In the genomic region with DNA sequence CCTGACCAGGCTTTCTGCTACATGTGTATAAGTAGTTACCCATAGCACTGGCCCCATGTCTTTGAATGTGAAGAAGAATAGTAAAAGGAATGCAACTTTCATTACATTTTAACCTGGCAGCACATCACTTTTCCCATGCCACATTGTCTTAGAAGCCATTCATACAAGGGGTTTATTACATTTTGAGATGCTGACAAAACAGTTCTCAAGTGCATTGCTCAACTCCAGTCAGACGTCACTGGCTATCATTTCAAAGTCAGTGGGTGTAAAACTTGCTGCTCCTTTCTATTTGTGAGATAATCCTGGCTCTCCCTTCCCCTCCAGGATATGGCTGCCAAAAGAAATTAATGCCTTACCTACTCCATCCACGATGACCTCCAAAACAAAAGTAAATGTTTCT, we compare ENCODE assay signal across 17 cellular contexts.
DNase-seq lines count a peak whose midpoint lies in the region; ATAC-seq and TF ChIP-seq lines count a peak whose summit lies in the region.
"Had no signal": no experiment of that assay in that cellular context is flagged by ENCODE, and none has a peak within 500 bp of the region (broad histone marks: within the 10 kb centered on the region; RNA-seq: fewer than 3 reads in every experiment).

No MANE protein-coding gene starts in this region.

- peak; percentile 81 for ATAC-seq in left ventricle myocardium superior
- ATAC-seq in activated naive CD8-positive, alpha-beta T cell treated with anti-CD3 and anti-CD28 coated beads, Interleukin-2, amount 50 U/mL, for 24 hours: no peak
- ATAC-seq: GM23338 had no signal

- H3K36me3 ChIP-seq in sigmoid colon: no peaks in the 10 kb centered on the region
- no peaks in the 10 kb centered on the region for H3K36me3 ChIP-seq in effector memory CD4-positive, alpha-beta T cell (ENCODE audit: control insufficient read depth, insufficient read depth, low read length)
- H3K36me3 ChIP-seq: adrenal gland had no signal

- intact Hi-C loops in dendritic cell treated with granulocyte-macrophage colony-stimulating factor and Interleukin-4, amounts not matched to agents 40 ng/mL and 50 ng/mL, for 4 days (cut with micrococcal nuclease): no loop called here
- intact Hi-C loops in left ventricle myocardium superior (cut with micrococcal nuclease): no loop called here
- intact Hi-C loops in sigmoid colon (cut with DNase I): no loop called here

- no peaks in the 10 kb centered on the region for H3K27me3 Mint-ChIP-seq in dendritic cell treated with granulocyte-macrophage colony-stimulating factor and Interleukin-4, amounts not matched to agents 40 ng/mL and 50 ng/mL, for 4 days
- no peaks in the 10 kb centered on the region for H3K27me3 Mint-ChIP-seq in activated naive CD8-positive, alpha-beta T cell treated with anti-CD3 and anti-CD28 coated beads, Interleukin-2, amount 50 U/mL, for 24 hours

- peak overlapping the region; percentile 54 for H3K27ac Mint-ChIP-seq in dendritic cell treated with granulocyte-macrophage colony-stimulating factor and Interleukin-4, amounts not matched to agents 40 ng/mL and 50 ng/mL, for 4 days
- no peak overlapping the region for H3K27ac Mint-ChIP-seq in activated naive CD8-positive, alpha-beta T cell treated with anti-CD3 and anti-CD28 coated beads, Interleukin-2, amount 50 U/mL, for 24 hours
- H3K27ac Mint-ChIP-seq: activated T-helper 2 cell treated with anti-CD3 and anti-CD28 coated beads, Interferon-gamma antibody, Interleukin-2, Interleukin-4, amounts not matched to agents 10 μg/mL and 5 μg/mL and 100 μg/mL, durations not matched to agents 14 hours and 24 hours and 36 hours; GM23338 had no signal

- peaks cover 56% of the 10 kb centered on the region for H3K4me1 Mint-ChIP-seq in dendritic cell treated with granulocyte-macrophage colony-stimulating factor and Interleukin-4, amounts not matched to agents 40 ng/mL and 50 ng/mL, for 4 days (ENCODE audit: low read depth)
- H3K4me1 Mint-ChIP-seq in activated naive CD8-positive, alpha-beta T cell treated with anti-CD3 and anti-CD28 coated beads, Interleukin-2, amount 50 U/mL, for 24 hours: no peaks in the 10 kb centered on the region

- H3K9me3 Mint-ChIP-seq in dendritic cell treated with granulocyte-macrophage colony-stimulating factor and Interleukin-4, amounts not matched to agents 40 ng/mL and 50 ng/mL, for 4 days: no peaks in the 10 kb centered on the region
- H3K9me3 Mint-ChIP-seq in activated naive CD8-positive, alpha-beta T cell treated with anti-CD3 and anti-CD28 coated beads, Interleukin-2, amount 50 U/mL, for 24 hours: no peaks in the 10 kb centered on the region
- H3K9me3 Mint-ChIP-seq: activated T-helper 2 cell treated with anti-CD3 and anti-CD28 coated beads, Interferon-gamma antibody, Interleukin-2, Interleukin-4, amounts not matched to agents 10 μg/mL and 5 μg/mL and 100 μg/mL, durations not matched to agents 14 hours and 24 hours and 36 hours; GM23338 had no signal

- peak; percentile 26 for DNase-seq in CD1c-positive myeloid dendritic cell (ENCODE audit: extremely low spot score)
- DNase-seq in left ventricle myocardium superior: no peak
- peak; percentile 64 for DNase-seq in sigmoid colon
- no peak for DNase-seq in cerebellar cortex (ENCODE audit: low spot score)
- DNase-seq in activated naive CD8-positive, alpha-beta T cell treated with anti-CD3 and anti-CD28 coated beads, Interleukin-2, amount 50 U/mL, for 24 hours: no peak
- DNase-seq in effector memory CD4-positive, alpha-beta T cell: no peak
- DNase-seq in NCI-H2029 (lab: John Stamatoyannopoulos, UW): no peak
- DNase-seq: COR-L47, hypothalamus, NCI-H1436, SHP77 treated with DMSO at 0.1 percent for 48 hours, T-helper 2 cell had no signal

- no peak for TF ChIP-seq CTCF in sigmoid colon (IDR thresholded peaks at IDR 0.05)

- 66 to 71% methylated on average over 2 of the region's 2 CpGs for WGBS in sigmoid colon, 2 donors

- H3K27ac ChIP-seq in sigmoid colon: peak overlapping the region in 2 of 4 donors; percentile 4 to 62
- H3K27ac ChIP-seq in effector memory CD4-positive, alpha-beta T cell (ENCODE audit: insufficient read depth, low read length, poor library complexity, severe bottlenecking): no peak overlapping the region
- H3K27ac ChIP-seq: adrenal gland, parathyroid adenoma had no signal

- H3K27me3 ChIP-seq in sigmoid colon: no peaks in the 10 kb centered on the region
- no peaks in the 10 kb centered on the region for H3K27me3 ChIP-seq in effector memory CD4-positive, alpha-beta T cell (replicated peaks; ENCODE audit: control insufficient read depth, insufficient read depth, low read length, poor library complexity, severe bottlenecking)
- H3K27me3 ChIP-seq: adrenal gland had no signal

- no peak overlapping the region for H3K4me3 ChIP-seq in sigmoid colon
- H3K4me3 ChIP-seq in effector memory CD4-positive, alpha-beta T cell (ENCODE audit: insufficient read depth, low read depth, low read length, poor library complexity, severe bottlenecking): no peak overlapping the region
- H3K4me3 ChIP-seq: adrenal gland, GM23338 had no signal

- TF ChIP-seq EP300 in sigmoid colon (IDR thresholded peaks at IDR 0.05): no peak

- H3K9me3 ChIP-seq in sigmoid colon: no peaks in the 10 kb centered on the region
- no peaks in the 10 kb centered on the region for H3K9me3 ChIP-seq in effector memory CD4-positive, alpha-beta T cell (ENCODE audit: control insufficient read depth, low read length)
- H3K9me3 ChIP-seq: adrenal gland had no signal

- no peaks in the 10 kb centered on the region for H3K4me1 ChIP-seq in sigmoid colon
- H3K4me1 ChIP-seq in effector memory CD4-positive, alpha-beta T cell (ENCODE audit: control insufficient read depth, insufficient read depth, low read length, poor library complexity, severe bottlenecking): no peaks in the 10 kb centered on the region
- H3K4me1 ChIP-seq: adrenal gland, parathyroid adenoma had no signal

- no peak overlapping the region for H3K4me3 Mint-ChIP-seq in dendritic cell treated with granulocyte-macrophage colony-stimulating factor and Interleukin-4, amounts not matched to agents 40 ng/mL and 50 ng/mL, for 4 days
- H3K4me3 Mint-ChIP-seq in activated naive CD8-positive, alpha-beta T cell treated with anti-CD3 and anti-CD28 coated beads, Interleukin-2, amount 50 U/mL, for 24 hours: no peak overlapping the region
- H3K4me3 Mint-ChIP-seq: GM23338 had no signal

- H3K36me3 Mint-ChIP-seq in dendritic cell treated with granulocyte-macrophage colony-stimulating factor and Interleukin-4, amounts not matched to agents 40 ng/mL and 50 ng/mL, for 4 days (ENCODE audit: low read depth): peaks cover 6% of the 10 kb centered on the region
- no peaks in the 10 kb centered on the region for H3K36me3 Mint-ChIP-seq in activated naive CD8-positive, alpha-beta T cell treated with anti-CD3 and anti-CD28 coated beads, Interleukin-2, amount 50 U/mL, for 24 hours (ENCODE audit: low read depth)

- no peak for TF ChIP-seq POLR2A in sigmoid colon (IDR thresholded peaks at IDR 0.05)

Comparison
In these comparisons a context has a peak if more than half of its experiments do, and no peak if none do; other contexts are left out.
1. DNase-seq: peak in CD1c-positive myeloid dendritic cell (single experiment) and sigmoid colon (single experiment); none in left ventricle myocardium superior (single experiment), cerebellar cortex (single experiment), activated naive CD8-positive, alpha-beta T cell treated with anti-CD3 and anti-CD28 coated beads, Interleukin-2, amount 50 U/mL, for 24 hours (single experiment), effector memory CD4-positive, alpha-beta T cell (0 of 3) and NCI-H2029 (single experiment).